In genomic region chr14:103310576-103311095, GRCh38 we compare ENCODE assay signal across 23 cellular contexts.
"Had no signal": no experiment of that assay in that cellular context is flagged by ENCODE, and none has a peak within 500 bp of the region (broad histone marks: within the 10 kb centered on the region; RNA-seq: fewer than 3 reads in every experiment).

No MANE protein-coding gene starts in this region.

- ATAC-seq: activated CD8-positive, alpha-beta memory T cell treated with anti-CD3 and anti-CD28 coated beads, Interleukin-2, amount 10 ng/mL, durations not matched to agents 7 days and 5 days; activated CD8-positive, alpha-beta T cell treated with anti-CD3 and anti-CD28 coated beads for 36 hours; left ventricle myocardium superior; stimulated activated naive B cell treated with anti-CD40 and anti-IgM and Interleukin-4, amounts not matched to agents 10 μg/mL and 1 μg/mL and 100 μg/mL, for 72 hours; T-cell had no signal

- H3K9me3 ChIP-seq: colonic mucosa, testis, uterus had no signal

- H3K36me3 ChIP-seq: colonic mucosa, sigmoid colon, uterus, WERI-Rb-1 had no signal

- H3K4me2 ChIP-seq: smooth muscle cell had no signal

- FAIRE-seq: endometrium, keratinocyte, TTC549 had no signal

- H3K4me3 ChIP-seq: colonic mucosa, sigmoid colon, smooth muscle cell, testis, uterus had no signal

- H3K4me1 ChIP-seq: colonic mucosa, sigmoid colon, testis, uterus had no signal

- DNase-seq: activated CD4-positive, alpha-beta T cell treated with anti-CD3 and anti-CD28 coated beads, Interleukin-2, amount 10 ng/mL, durations not matched to agents 7 days and 5 days; activated CD4-positive, CD25-positive, alpha-beta regulatory T cell treated with anti-CD3 and anti-CD28 coated beads, Interleukin-2, amount 50 U/mL, for 72 hours; activated CD8-positive, alpha-beta memory T cell treated with anti-CD3 and anti-CD28 coated beads, Interleukin-2, amount 10 ng/mL, durations not matched to agents 7 days and 5 days; activated CD8-positive, alpha-beta T cell treated with anti-CD3 and anti-CD28 coated beads for 36 hours; activated gamma-delta T cell treated with Interleukin-2 at 50 U/mL for 16 hours; activated T-cell treated with anti-CD3 and anti-CD28 coated beads for 4 hours; colonic mucosa; erythroblast; foreskin fibroblast; left ventricle myocardium superior; sigmoid colon; stimulated activated CD4-positive, alpha-beta T cell treated with anti-CD3 and anti-CD28 coated beads, Interleukin-2, amount 100 ng/mL, for 48 hours; stimulated activated CD8-positive, alpha-beta memory T cell treated with anti-CD3 and anti-CD28 coated beads, Interleukin-4, amount 100 ng/mL, for 48 hours; stimulated activated naive B cell treated with anti-CD40 and anti-IgM and Interleukin-4, amounts not matched to agents 10 μg/mL and 1 μg/mL and 100 μg/mL, for 72 hours; T-cell; testis; trophoblast cell; uterus; WERI-Rb-1 had no signal

- H3K27me3 ChIP-seq: colonic mucosa, testis, uterus had no signal

- H3K27ac ChIP-seq: colonic mucosa, sigmoid colon, testis, uterus, WERI-Rb-1 had no signal
